ENCODE assay signal across 16 cellular contexts in the genomic region with DNA sequence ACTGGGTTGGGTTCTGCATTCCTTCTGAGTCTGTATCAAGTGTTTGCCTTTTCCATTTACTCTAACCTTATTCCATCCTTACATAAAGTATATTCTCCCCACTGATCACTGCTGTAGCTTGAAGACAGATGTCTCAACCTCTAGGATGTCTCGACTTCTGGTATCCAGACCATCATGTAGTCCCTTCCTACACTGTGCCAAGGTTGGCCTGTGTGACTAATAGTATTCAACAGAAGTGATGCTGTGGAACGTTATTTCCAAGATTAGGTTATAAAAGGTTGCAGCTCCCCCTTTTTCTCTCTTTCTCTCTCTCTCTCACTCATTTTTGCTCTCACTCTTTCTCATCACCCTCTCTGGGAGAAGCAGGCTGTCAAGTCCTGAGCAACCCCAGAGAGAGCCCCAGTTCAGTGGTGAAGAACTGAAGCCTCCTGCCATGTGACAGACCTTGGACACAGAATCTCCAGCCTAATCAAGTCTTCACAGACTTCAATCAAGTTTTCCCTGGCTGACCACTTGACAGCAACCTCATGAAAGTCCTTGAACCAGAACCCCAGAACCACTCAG.
A peak's percentile ranks its signal among the peaks of the same experiment; 100 is the strongest.
DNase-seq lines count a peak whose midpoint lies in the region; ATAC-seq lines count a peak whose summit lies in the region.
"Had no signal": no experiment of that assay in that cellular context is flagged by ENCODE, and none has a peak within 500 bp of the region (broad histone marks: within the 10 kb centered on the region; RNA-seq: fewer than 3 reads in every experiment).

No MANE protein-coding gene starts in this region.

- CTCF ChIA-PET in activated CD4-positive, alpha-beta T cell treated with anti-CD3 and anti-CD28 coated beads for 36 hours (lab: Charles Lee), result interaction anchor here (0.7 kb wide), 1 partner anchor 131 kb away, joined by 3 read pairs; no protein-coding TSS in a partner anchor

- peaks cover 20% of the 10 kb centered on the region for H3K4me1 Mint-ChIP-seq in activated CD4-positive, alpha-beta T cell treated with anti-CD3 and anti-CD28 coated beads for 36 hours
- H3K4me1 Mint-ChIP-seq in activated T-helper 17 cell treated with anti-CD3 and anti-CD28 coated beads, Interleukin-2, amount 50 U/mL, for 72 hours, result peaks cover 8% of the 10 kb centered on the region
- H3K4me1 Mint-ChIP-seq in stimulated activated effector memory CD8-positive, alpha-beta T cell treated with anti-CD3 and anti-CD28 coated beads, Interleukin-12 subunit alpha, Interleukin-12 subunit beta, amount 100 ng/mL, for 72 hours, result peaks cover 16% of the 10 kb centered on the region
- H3K4me1 Mint-ChIP-seq: B cell had no signal

- H3K36me3 Mint-ChIP-seq in activated CD4-positive, alpha-beta T cell treated with anti-CD3 and anti-CD28 coated beads for 36 hours (ENCODE audit: low read depth), result no peaks in the 10 kb centered on the region
- H3K36me3 Mint-ChIP-seq in activated naive CD4-positive, alpha-beta T cell treated with anti-CD3 and anti-CD28 coated beads, Interleukin-2, amount 50 U/mL, for 72 hours, result no peaks in the 10 kb centered on the region
- no peaks in the 10 kb centered on the region for H3K36me3 Mint-ChIP-seq in activated T-helper 17 cell treated with anti-CD3 and anti-CD28 coated beads, Interleukin-2, amount 50 U/mL, for 72 hours (ENCODE audit: low read depth)
- no peaks in the 10 kb centered on the region for H3K36me3 Mint-ChIP-seq in stimulated activated effector memory CD8-positive, alpha-beta T cell treated with anti-CD3 and anti-CD28 coated beads, Interleukin-12 subunit alpha, Interleukin-12 subunit beta, amount 100 ng/mL, for 72 hours
- H3K36me3 Mint-ChIP-seq: CD4-positive, CD25-positive, alpha-beta regulatory T cell; CD8-positive, alpha-beta T cell had no signal

- peak; percentile 35 for ATAC-seq in activated CD4-positive, alpha-beta T cell treated with anti-CD3 and anti-CD28 coated beads for 36 hours
- ATAC-seq in activated naive CD4-positive, alpha-beta T cell treated with anti-CD3 and anti-CD28 coated beads, Interleukin-2, amount 50 U/mL, for 72 hours, result peak; percentile 30 to 46
- ATAC-seq in activated T-helper 17 cell treated with anti-CD3 and anti-CD28 coated beads, Interleukin-2, amount 50 U/mL, for 72 hours (replicated peaks), result peak; percentile 35
- peak; percentile 66 for ATAC-seq in stimulated activated effector memory CD8-positive, alpha-beta T cell treated with anti-CD3 and anti-CD28 coated beads, Interleukin-12 subunit alpha, Interleukin-12 subunit beta, amount 100 ng/mL, for 72 hours
- ATAC-seq in sciatic nerve, result no peak
- ATAC-seq: CD8-positive, alpha-beta T cell; HCT116 had no signal

- no peak for DNase-seq in activated CD4-positive, alpha-beta T cell treated with anti-CD3 and anti-CD28 coated beads for 36 hours
- no peak for DNase-seq in activated CD4-positive, alpha-beta T cell treated with anti-CD3 and anti-CD28 coated beads for 48 hours
- DNase-seq in activated naive CD4-positive, alpha-beta T cell treated with anti-CD3 and anti-CD28 coated beads, Interleukin-2, amount 50 U/mL, for 72 hours (ENCODE audit: low spot score in 2 of 2), result no peak
- DNase-seq in activated naive CD4-positive, alpha-beta T cell treated with Interleukin-2 at 50 U/mL for 16 hours, result no peak
- no peak for DNase-seq in stimulated activated effector memory CD8-positive, alpha-beta T cell treated with anti-CD3 and anti-CD28 coated beads, Interleukin-12 subunit alpha, Interleukin-12 subunit beta, amount 100 ng/mL, for 72 hours (ENCODE audit: low spot score in 2 of 2)
- DNase-seq in sciatic nerve (ENCODE audit: low spot score), result no peak
- DNase-seq in NCI-H510A (lab: John Stamatoyannopoulos, UW), result no peak
- DNase-seq: Caco-2; CD4-positive, CD25-positive, alpha-beta regulatory T cell; CD8-positive, alpha-beta T cell; DMS153; DND-41; H9 had no signal

- H3K4me3 Mint-ChIP-seq in activated CD4-positive, alpha-beta T cell treated with anti-CD3 and anti-CD28 coated beads for 36 hours, result no peak overlapping the region
- no peak overlapping the region for H3K4me3 Mint-ChIP-seq in activated T-helper 17 cell treated with anti-CD3 and anti-CD28 coated beads, Interleukin-2, amount 50 U/mL, for 72 hours
- H3K4me3 Mint-ChIP-seq in stimulated activated effector memory CD8-positive, alpha-beta T cell treated with anti-CD3 and anti-CD28 coated beads, Interleukin-12 subunit alpha, Interleukin-12 subunit beta, amount 100 ng/mL, for 72 hours, result no peak overlapping the region
- H3K4me3 Mint-ChIP-seq: B cell; CD4-positive, CD25-positive, alpha-beta regulatory T cell; CD8-positive, alpha-beta T cell; H9 had no signal

- POLR2A ChIA-PET in activated CD4-positive, alpha-beta T cell treated with anti-CD3 and anti-CD28 coated beads for 36 hours (lab: Charles Lee), result interaction anchor here (0.6 kb wide), 2 partner anchors 114 to 259 kb away, joined by 3 read pairs; no protein-coding TSS in a partner anchor

- intact Hi-C loops in activated CD4-positive, alpha-beta T cell treated with anti-CD3 and anti-CD28 coated beads for 36 hours (cut with DNase I, micrococcal nuclease), result loop anchor here in 1 of 2 experiments (10.0 kb wide), 1 partner anchor 198 kb away; no protein-coding TSS in a partner anchor
- intact Hi-C loops in sciatic nerve (cut with DNase I), result no loop called here

- no peaks in the 10 kb centered on the region for H3K9me3 Mint-ChIP-seq in activated CD4-positive, alpha-beta T cell treated with anti-CD3 and anti-CD28 coated beads for 36 hours (ENCODE audit: low read depth)
- no peaks in the 10 kb centered on the region for H3K9me3 Mint-ChIP-seq in activated naive CD4-positive, alpha-beta T cell treated with anti-CD3 and anti-CD28 coated beads, Interleukin-2, amount 50 U/mL, for 72 hours
- H3K9me3 Mint-ChIP-seq in activated T-helper 17 cell treated with anti-CD3 and anti-CD28 coated beads, Interleukin-2, amount 50 U/mL, for 72 hours, result no peaks in the 10 kb centered on the region
- H3K9me3 Mint-ChIP-seq in stimulated activated effector memory CD8-positive, alpha-beta T cell treated with anti-CD3 and anti-CD28 coated beads, Interleukin-12 subunit alpha, Interleukin-12 subunit beta, amount 100 ng/mL, for 72 hours, result no peaks in the 10 kb centered on the region
- H3K9me3 Mint-ChIP-seq: CD8-positive, alpha-beta T cell; H9 had no signal

- H3K27me3 Mint-ChIP-seq in activated CD4-positive, alpha-beta T cell treated with anti-CD3 and anti-CD28 coated beads for 36 hours, result peaks cover 2% of the 10 kb centered on the region
- no peaks in the 10 kb centered on the region for H3K27me3 Mint-ChIP-seq in activated T-helper 17 cell treated with anti-CD3 and anti-CD28 coated beads, Interleukin-2, amount 50 U/mL, for 72 hours
- H3K27me3 Mint-ChIP-seq: B cell had no signal

- no peak overlapping the region for H3K27ac Mint-ChIP-seq in activated CD4-positive, alpha-beta T cell treated with anti-CD3 and anti-CD28 coated beads for 36 hours
- H3K27ac Mint-ChIP-seq in activated naive CD4-positive, alpha-beta T cell treated with anti-CD3 and anti-CD28 coated beads, Interleukin-2, amount 50 U/mL, for 72 hours, result no peak overlapping the region
- H3K27ac Mint-ChIP-seq in activated T-helper 17 cell treated with anti-CD3 and anti-CD28 coated beads, Interleukin-2, amount 50 U/mL, for 72 hours, result no peak overlapping the region
- no peak overlapping the region for H3K27ac Mint-ChIP-seq in stimulated activated effector memory CD8-positive, alpha-beta T cell treated with anti-CD3 and anti-CD28 coated beads, Interleukin-12 subunit alpha, Interleukin-12 subunit beta, amount 100 ng/mL, for 72 hours
- H3K27ac Mint-ChIP-seq: B cell; CD4-positive, CD25-positive, alpha-beta regulatory T cell; CD8-positive, alpha-beta T cell; H9 had no signal
